1 cellular context compared by ENCODE assay signal in the genomic region with DNA sequence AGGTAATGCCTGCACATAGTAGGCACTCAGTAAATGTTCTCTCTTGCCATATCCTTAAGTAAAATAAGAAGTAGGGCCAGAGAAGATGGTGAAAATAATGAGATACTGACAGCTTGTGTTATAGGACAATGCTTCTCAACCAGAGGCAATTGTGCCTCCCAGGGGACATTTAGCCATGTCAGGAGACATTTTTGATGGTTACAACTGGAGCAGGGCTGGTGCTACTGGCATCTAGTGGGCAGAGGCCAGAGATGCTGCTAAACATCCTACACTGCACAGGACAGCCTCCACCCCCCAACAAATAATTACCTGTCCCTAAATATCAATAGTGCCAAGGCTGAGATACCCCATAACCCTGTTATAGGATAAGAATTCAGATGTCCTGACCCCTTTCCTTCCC.
TF ChIP-seq lines count a peak whose summit lies in the region.

No MANE protein-coding gene starts in this region.

TF ChIP-seq in liver, 16 proteins besides CTCF, POLR2A, EP300 and RAD21 (continued from another document):
- TF ChIP-seq, protein P1, sequence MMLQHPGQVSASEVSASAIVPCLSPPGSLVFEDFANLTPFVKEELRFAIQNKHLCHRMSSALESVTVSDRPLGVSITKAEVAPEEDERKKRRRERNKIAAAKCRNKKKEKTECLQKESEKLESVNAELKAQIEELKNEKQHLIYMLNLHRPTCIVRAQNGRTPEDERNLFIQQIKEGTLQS (IDR thresholded peaks at IDR 0.05), result no peak
- TF ChIP-seq NR2F2 (IDR thresholded peaks at IDR 0.05) (no peak), FOXA2 (IDR thresholded peaks at IDR 0.05) (no peak), YY1 (IDR thresholded peaks at IDR 0.05) (no peak), JUND (IDR thresholded peaks at IDR 0.05) (no peak), HNF4A (conservative IDR thresholded peaks at IDR 0.05) (no peak), FOXA1 (IDR thresholded peaks at IDR 0.05) (no peak), SP1 (IDR thresholded peaks at IDR 0.05) (no peak), EGR1 (IDR thresholded peaks at IDR 0.05; ENCODE audit: low read depth in 2 of 2) (no peak), HNF4G (IDR thresholded peaks at IDR 0.05) (no peak)
- TF ChIP-seq, protein P2, sequence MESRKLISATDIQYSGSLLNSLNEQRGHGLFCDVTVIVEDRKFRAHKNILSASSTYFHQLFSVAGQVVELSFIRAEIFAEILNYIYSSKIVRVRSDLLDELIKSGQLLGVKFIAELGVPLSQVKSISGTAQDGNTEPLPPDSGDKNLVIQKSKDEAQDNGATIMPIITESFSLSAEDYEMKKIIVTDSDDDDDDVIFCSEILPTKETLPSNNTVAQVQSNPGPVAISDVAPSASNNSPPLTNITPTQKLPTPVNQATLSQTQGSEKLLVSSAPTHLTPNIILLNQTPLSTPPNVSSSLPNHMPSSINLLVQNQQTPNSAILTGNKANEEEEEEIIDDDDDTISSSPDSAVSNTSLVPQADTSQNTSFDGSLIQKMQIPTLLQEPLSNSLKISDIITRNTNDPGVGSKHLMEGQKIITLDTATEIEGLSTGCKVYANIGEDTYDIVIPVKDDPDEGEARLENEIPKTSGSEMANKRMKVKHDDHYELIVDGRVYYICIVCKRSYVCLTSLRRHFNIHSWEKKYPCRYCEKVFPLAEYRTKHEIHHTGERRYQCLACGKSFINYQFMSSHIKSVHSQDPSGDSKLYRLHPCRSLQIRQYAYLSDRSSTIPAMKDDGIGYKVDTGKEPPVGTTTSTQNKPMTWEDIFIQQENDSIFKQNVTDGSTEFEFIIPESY (IDR thresholded peaks at IDR 0.05), result no peak
- TF ChIP-seq, protein P3, sequence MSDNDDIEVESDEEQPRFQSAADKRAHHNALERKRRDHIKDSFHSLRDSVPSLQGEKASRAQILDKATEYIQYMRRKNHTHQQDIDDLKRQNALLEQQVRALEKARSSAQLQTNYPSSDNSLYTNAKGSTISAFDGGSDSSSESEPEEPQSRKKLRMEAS (IDR thresholded peaks at IDR 0.05), result no peak
- TF ChIP-seq, protein P4, sequence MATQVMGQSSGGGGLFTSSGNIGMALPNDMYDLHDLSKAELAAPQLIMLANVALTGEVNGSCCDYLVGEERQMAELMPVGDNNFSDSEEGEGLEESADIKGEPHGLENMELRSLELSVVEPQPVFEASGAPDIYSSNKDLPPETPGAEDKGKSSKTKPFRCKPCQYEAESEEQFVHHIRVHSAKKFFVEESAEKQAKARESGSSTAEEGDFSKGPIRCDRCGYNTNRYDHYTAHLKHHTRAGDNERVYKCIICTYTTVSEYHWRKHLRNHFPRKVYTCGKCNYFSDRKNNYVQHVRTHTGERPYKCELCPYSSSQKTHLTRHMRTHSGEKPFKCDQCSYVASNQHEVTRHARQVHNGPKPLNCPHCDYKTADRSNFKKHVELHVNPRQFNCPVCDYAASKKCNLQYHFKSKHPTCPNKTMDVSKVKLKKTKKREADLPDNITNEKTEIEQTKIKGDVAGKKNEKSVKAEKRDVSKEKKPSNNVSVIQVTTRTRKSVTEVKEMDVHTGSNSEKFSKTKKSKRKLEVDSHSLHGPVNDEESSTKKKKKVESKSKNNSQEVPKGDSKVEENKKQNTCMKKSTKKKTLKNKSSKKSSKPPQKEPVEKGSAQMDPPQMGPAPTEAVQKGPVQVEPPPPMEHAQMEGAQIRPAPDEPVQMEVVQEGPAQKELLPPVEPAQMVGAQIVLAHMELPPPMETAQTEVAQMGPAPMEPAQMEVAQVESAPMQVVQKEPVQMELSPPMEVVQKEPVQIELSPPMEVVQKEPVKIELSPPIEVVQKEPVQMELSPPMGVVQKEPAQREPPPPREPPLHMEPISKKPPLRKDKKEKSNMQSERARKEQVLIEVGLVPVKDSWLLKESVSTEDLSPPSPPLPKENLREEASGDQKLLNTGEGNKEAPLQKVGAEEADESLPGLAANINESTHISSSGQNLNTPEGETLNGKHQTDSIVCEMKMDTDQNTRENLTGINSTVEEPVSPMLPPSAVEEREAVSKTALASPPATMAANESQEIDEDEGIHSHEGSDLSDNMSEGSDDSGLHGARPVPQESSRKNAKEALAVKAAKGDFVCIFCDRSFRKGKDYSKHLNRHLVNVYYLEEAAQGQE (IDR thresholded peaks at IDR 0.05), result no peak
